8 cellular contexts compared by ENCODE assay signal in the genomic region with DNA sequence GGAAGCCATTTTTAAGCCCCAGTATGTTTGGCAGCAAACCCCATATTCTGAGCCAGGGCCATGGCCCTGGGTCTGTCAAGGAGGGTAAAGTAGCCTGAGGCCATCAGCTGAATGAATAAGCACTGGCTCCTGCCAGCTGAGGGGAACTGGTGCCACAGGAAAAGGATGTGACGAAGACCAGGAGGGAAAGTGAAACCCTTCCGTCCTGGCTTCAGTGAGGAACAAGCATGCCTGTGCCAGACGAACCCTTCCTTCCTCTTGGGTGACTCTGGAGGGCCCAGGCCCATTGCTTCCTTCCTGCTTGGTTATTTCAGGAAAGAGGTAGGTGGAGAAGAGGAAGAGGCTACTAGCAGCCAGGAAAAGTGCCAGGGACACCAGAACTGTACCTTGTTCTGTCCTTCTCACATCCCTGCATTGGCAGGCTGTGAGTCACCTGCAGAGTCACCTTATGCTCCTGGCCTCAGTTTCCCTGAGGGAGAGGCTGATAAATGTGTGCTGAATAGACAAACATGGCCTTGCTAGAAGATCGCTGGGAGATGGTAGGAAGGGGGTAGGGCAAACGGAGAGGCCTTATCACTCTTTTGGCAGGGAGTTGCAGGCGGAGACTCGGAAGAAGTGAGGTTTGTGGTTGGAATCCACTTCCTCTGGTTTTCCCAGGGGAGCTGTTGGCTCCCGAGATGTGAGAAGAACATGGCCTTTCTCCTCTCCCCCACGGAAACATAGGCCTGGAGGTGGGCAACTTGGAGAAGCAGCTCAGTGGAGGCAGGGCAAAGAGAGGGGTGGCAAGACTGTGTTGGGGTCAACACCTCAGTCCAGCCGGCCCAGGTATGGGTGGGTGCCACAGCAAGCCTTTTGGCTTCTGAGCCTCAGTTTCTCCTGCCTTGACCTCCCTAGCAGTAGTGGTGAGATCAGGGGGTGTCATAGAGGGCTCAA. TPM values are rescaled to one million over a fixed set of nuclear protein-coding genes. Genes with fewer than 3 reads are reported as not detected.
DNase-seq lines count a peak whose midpoint lies in the region; ATAC-seq and TF ChIP-seq lines count a peak whose summit lies in the region.

No MANE protein-coding gene starts in this region.

- H3K79me2 ChIP-seq in SU-DHL-6 (ENCODE audit: insufficient read depth, low read length), result 0 out of 2 replicates have a peak, but pooled peaks cover 4% of the 10 kb centered on the region

- H3K27ac ChIP-seq in SU-DHL-6 (ENCODE audit: low read depth, low read length), result peak overlapping the region; percentile 15; the same call in 1 of the 2 replicates
- H3K27ac ChIP-seq in right atrium auricular region, result peak overlapping the region; percentile 61 to 94
- peak overlapping the region; percentile 22 to 92 (median 77) for H3K27ac ChIP-seq in skin epidermis

- no peak overlapping the region for H3K9ac ChIP-seq in SU-DHL-6 (ENCODE audit: low read length)

- H3K4me1 ChIP-seq in right atrium auricular region, result peaks cover 0 to 98% of the 10 kb centered on the region in 2 donors

- no peaks in the 10 kb centered on the region for H3K27me3 ChIP-seq in SU-DHL-6 (ENCODE audit: low read length)
- no peaks in the 10 kb centered on the region for H3K27me3 ChIP-seq in right atrium auricular region

- no peaks in the 10 kb centered on the region for H3K9me2 ChIP-seq in SU-DHL-6 (replicated peaks; ENCODE audit: insufficient read depth, low read length)

- TF ChIP-seq CTCF in SU-DHL-6 (IDR thresholded peaks at IDR 0.05; ENCODE audit: insufficient read depth, low read length, poor library complexity, severe bottlenecking) (no peak), right atrium auricular region (IDR thresholded peaks at IDR 0.05) (no peak)

- H3K9me3 ChIP-seq in SU-DHL-6 (ENCODE audit: insufficient read depth, low read length) (no peaks in the 10 kb centered on the region), right atrium auricular region (no peaks in the 10 kb centered on the region)

- H2AFZ ChIP-seq in SU-DHL-6 (ENCODE audit: low read depth, low read length, severe bottlenecking), result no peak overlapping the region

- DNase-seq in activated naive CD8-positive, alpha-beta T cell treated with anti-CD3 and anti-CD28 coated beads, Interleukin-2, amount 50 U/mL, for 24 hours, result peak; percentile 62
- DNase-seq in right atrium auricular region (ENCODE audit: low spot score) (peak; percentile 83), NCI-H1417 (lab: John Stamatoyannopoulos, UW) (no peak)

- ATAC-seq in GM18520 (IDR thresholded peaks at IDR 0.05; ENCODE audit: unreplicated experiment) (peak; percentile 48), HG03280 (IDR thresholded peaks at IDR 0.05; ENCODE audit: unreplicated experiment) (peak; percentile 56), HG03135 (IDR thresholded peaks at IDR 0.05; ENCODE audit: unreplicated experiment) (no peak)
- peak; percentile 72 for ATAC-seq in activated naive CD8-positive, alpha-beta T cell treated with anti-CD3 and anti-CD28 coated beads, Interleukin-2, amount 50 U/mL, for 24 hours

- H3K36me3 Mint-ChIP-seq in activated naive CD8-positive, alpha-beta T cell treated with anti-CD3 and anti-CD28 coated beads, Interleukin-2, amount 50 U/mL, for 24 hours (ENCODE audit: low read depth), result peaks cover 86% of the 10 kb centered on the region

- peak overlapping the region; percentile 94 for H3K27ac Mint-ChIP-seq in activated naive CD8-positive, alpha-beta T cell treated with anti-CD3 and anti-CD28 coated beads, Interleukin-2, amount 50 U/mL, for 24 hours

- H3K4me3 Mint-ChIP-seq in activated naive CD8-positive, alpha-beta T cell treated with anti-CD3 and anti-CD28 coated beads, Interleukin-2, amount 50 U/mL, for 24 hours, result peak overlapping the region; percentile 83

- no peaks in the 10 kb centered on the region for H3K27me3 Mint-ChIP-seq in activated naive CD8-positive, alpha-beta T cell treated with anti-CD3 and anti-CD28 coated beads, Interleukin-2, amount 50 U/mL, for 24 hours

- H3K4me2 ChIP-seq in SU-DHL-6 (ENCODE audit: low read depth, low read length, poor library complexity, severe bottlenecking), result no peak overlapping the region

- no peaks in the 10 kb centered on the region for H3K9me3 Mint-ChIP-seq in activated naive CD8-positive, alpha-beta T cell treated with anti-CD3 and anti-CD28 coated beads, Interleukin-2, amount 50 U/mL, for 24 hours

- no peaks in the 10 kb centered on the region for H3K36me3 ChIP-seq in SU-DHL-6 (ENCODE audit: low read length)
- peaks cover 13% of the 10 kb centered on the region for H3K36me3 ChIP-seq in right atrium auricular region

- no peaks in the 10 kb centered on the region for H4K20me1 ChIP-seq in SU-DHL-6 (ENCODE audit: low read depth, low read length)

- no peak overlapping the region for H3K4me3 ChIP-seq in SU-DHL-6 (ENCODE audit: insufficient read depth, low read length, poor library complexity, severe bottlenecking)
- peak overlapping the region in 1 of 2 donors; percentile 1 for H3K4me3 ChIP-seq in right atrium auricular region
- peak overlapping the region in 4 of 7 experiments; percentile 5 to 21 (median 16) for H3K4me3 ChIP-seq in skin epidermis

- peaks cover 96% of the 10 kb centered on the region for H3K4me1 Mint-ChIP-seq in activated naive CD8-positive, alpha-beta T cell treated with anti-CD3 and anti-CD28 coated beads, Interleukin-2, amount 50 U/mL, for 24 hours

- no peaks in the 10 kb centered on the region for H3F3A ChIP-seq in SU-DHL-6 (ENCODE audit: insufficient read depth)

RNA-seq across cellular contexts. Expression of gene COX4I2, which starts 37.4 kb away (rescaled TPM):
- 1 to 10 TPM; 6.8 to 9.0 TPM for total RNA-seq in right atrium auricular region

RNA-seq across cellular contexts. Expression of gene BCL2L1, which starts 47.5 kb away (rescaled TPM):
- total RNA-seq in right atrium auricular region, result 10 to 100 TPM; 84.2 to 93.5 TPM

Comparison
In these comparisons a context has a peak if more than half of its experiments do, and no peak if none do; other contexts are left out.
1. H3K27ac ChIP-seq: peak in every context shown above with its lines; median percentile 78 in right atrium auricular region; 77 in skin epidermis; 15 in SU-DHL-6.
2. DNase-seq: peak in activated naive CD8-positive, alpha-beta T cell treated with anti-CD3 and anti-CD28 coated beads, Interleukin-2, amount 50 U/mL, for 24 hours (single experiment) and right atrium auricular region (single experiment); none in NCI-H1417 (0 of 3).